Comparison of ENCODE assay signal across 19 cellular contexts in genomic region chr5:45189481-45189880, GRCh38.
"Had no signal": no experiment of that assay in that cellular context is flagged by ENCODE, and none has a peak within 500 bp of the region (broad histone marks: within the 10 kb centered on the region; RNA-seq: fewer than 3 reads in every experiment).

No MANE protein-coding gene starts in this region.

- H3K27me3 ChIP-seq: colonic mucosa, esophagus muscularis mucosa, stomach, testis, upper lobe of left lung had no signal

- DNase-seq: activated B cell treated with CpG ODN at 0.5 μM for 24 hours; activated CD4-positive, alpha-beta T cell treated with anti-CD3 and anti-CD28 coated beads for 48 hours; activated CD8-positive, alpha-beta memory T cell treated with anti-CD3 and anti-CD28 coated beads, Interleukin-2, amount 50 U/mL, for 4 hours; activated CD8-positive, alpha-beta T cell treated with anti-CD3 and anti-CD28 coated beads, Interleukin-2, amount 10 ng/mL, durations not matched to agents 7 days and 5 days; activated gamma-delta T cell; activated T-cell treated with anti-CD3 and anti-CD28 coated beads, Interleukin-2, amount 50 U/mL, for 48 hours; amniotic stem cell; central memory CD4-positive, alpha-beta T cell; colonic mucosa; islet precursor cell; naive thymus-derived CD4-positive, alpha-beta T cell; stimulated activated CD4-positive, alpha-beta T cell treated with anti-CD3 and anti-CD28 coated beads, Interleukin-12 subunit alpha, Interleukin-12 subunit beta, amount 100 ng/mL, for 4 hours; stimulated activated CD4-positive, alpha-beta T cell treated with anti-CD3 and anti-CD28 coated beads, Interleukin-2, amount 100 ng/mL, for 24 hours; stomach; testis; upper lobe of left lung had no signal

- H3K27ac ChIP-seq: colonic mucosa, esophagus muscularis mucosa, parathyroid adenoma, stomach, testis, upper lobe of left lung had no signal

- H3K4me1 ChIP-seq: colonic mucosa, esophagus muscularis mucosa, parathyroid adenoma, stomach, testis, upper lobe of left lung had no signal

- H3K4me3 ChIP-seq: colonic mucosa, esophagus muscularis mucosa, stomach, testis, upper lobe of left lung had no signal

- H3K9me3 ChIP-seq: colonic mucosa, esophagus muscularis mucosa, stomach, testis, upper lobe of left lung had no signal

- ATAC-seq: activated CD8-positive, alpha-beta T cell treated with anti-CD3 and anti-CD28 coated beads, Interleukin-2, amount 10 ng/mL, durations not matched to agents 7 days and 5 days; activated naive CD4-positive, alpha-beta T cell treated with anti-CD3 and anti-CD28 coated beads, Interleukin-2, amount 50 U/mL, for 72 hours; naive thymus-derived CD4-positive, alpha-beta T cell had no signal

- H3K36me3 ChIP-seq: colonic mucosa, esophagus muscularis mucosa, stomach, upper lobe of left lung had no signal
